ENCODE assay signal across 8 cellular contexts in genomic region chr14:23321572-23322547, GRCh38. TPM values are rescaled to one million over a fixed set of nuclear protein-coding genes. Genes with fewer than 3 reads are reported as not detected.
DNase-seq lines count a peak whose midpoint lies in the region; ATAC-seq and TF ChIP-seq lines count a peak whose summit lies in the region.

No MANE protein-coding gene starts in this region.

- BruUV-seq in OCI-LY7 (replicated peaks; lab: Mats Ljungman, UMichigan): no TSS peak

- no peak overlapping the region for H2AFZ ChIP-seq in OCI-LY7 (ENCODE audit: low read length)

- peak; percentile 5 for ATAC-seq in HG02973 (IDR thresholded peaks at IDR 0.05; ENCODE audit: unreplicated experiment)

- CTCF ChIA-PET in OCI-LY7 (lab: Charles Lee; ENCODE audit: unreplicated experiment): interaction anchor here (0.5 to 2.0 kb wide), 9 partner anchors 11 to 662 kb away, joined by 3 to 9 read pairs (median 4); partner anchors contain the start of genes ACIN1, HOMEZ and PPP1R3E

- no peak for TF ChIP-seq POLR2A in ovary (IDR thresholded peaks at IDR 0.05)

- intact Hi-C loops in OCI-LY7 (cut with micrococcal nuclease; ENCODE audit: unreplicated experiment) (loop anchor here (1.0 to 5.0 kb wide), 5 partner anchors 15 to 235 kb away; partner anchors contain the start of genes BCL2L2, NGDN and THTPA), ovary (cut with DNase I) (loop anchor here (2.0 to 10.0 kb wide), 5 partner anchors 19 to 243 kb away; partner anchors contain the start of genes NGDN (in 3 of the 4), PPP1R3E (in 2 of the 4), AP1G2 (in 1 of the 4) and THTPA (in 1 of the 4))

- peak overlapping the region; percentile 70 for H3K4me2 ChIP-seq in OCI-LY7 (ENCODE audit: low read length)

- H3K79me2 ChIP-seq in OCI-LY7 (ENCODE audit: insufficient read depth, low read depth, low read length): peaks cover 23% of the 10 kb centered on the region

- TF ChIP-seq CTCF in OCI-LY7 (conservative IDR thresholded peaks at IDR 0.05; ENCODE audit: low read length) (no peak), ovary (IDR thresholded peaks at IDR 0.05) (no peak)

- 1% methylated on average over 23 to 64 of the region's 64 CpGs for WGBS in ovary, 3 donors

- no peaks in the 10 kb centered on the region for H3K27me3 ChIP-seq in ovary

- peak overlapping the region; percentile 99 for H3K4me3 ChIP-seq in OCI-LY7 (ENCODE audit: low read depth, low read length, poor library complexity, severe bottlenecking)
- peak overlapping the region; percentile 81 for H3K4me3 ChIP-seq in ovary

- POLR2A ChIA-PET in OCI-LY7 (lab: Charles Lee): interaction anchor here (0.5 to 5.7 kb wide), 20 partner anchors 11 to 939 kb away, joined by 3 to 122 read pairs (median 4); partner anchors contain the start of genes ACIN1, BCL2L2, C14orf119 and PPP1R3E

- TF ChIP-seq EP300 in ovary (IDR thresholded peaks at IDR 0.05): no peak

- H4K20me1 ChIP-seq in OCI-LY7 (ENCODE audit: insufficient read depth, low read length): peaks cover 13% of the 10 kb centered on the region; the same call in 1 of the 2 replicates

- H3K36me3 ChIP-seq in OCI-LY7 (ENCODE audit: insufficient read depth, low read length) (peaks cover 49% of the 10 kb centered on the region), ovary (no peaks in the 10 kb centered on the region)

- H3K4me1 ChIP-seq in OCI-LY7 (ENCODE audit: insufficient read depth, low read length, poor library complexity, severe bottlenecking) (peaks cover 27% of the 10 kb centered on the region), ovary (ENCODE audit: insufficient read depth) (peaks cover 10% of the 10 kb centered on the region)

- no peaks in the 10 kb centered on the region for H3K9me2 ChIP-seq in OCI-LY7 (ENCODE audit: insufficient read depth, low read length)

- peak; percentile 62 for DNase-seq in NCI-H1092 treated with DMSO at 0.1 percent for 48 hours (lab: John Stamatoyannopoulos, UW)
- no peak for DNase-seq in NCI-H1092 (lab: John Stamatoyannopoulos, UW)
- peak; percentile 51 for DNase-seq in OCI-LY7 (ENCODE audit: low spot score)
- peak; percentile 31 for DNase-seq in activated effector memory CD4-positive, alpha-beta T cell treated with Interleukin-2 at 50 U/mL for 16 hours
- DNase-seq in glomerular visceral epithelial cell (ENCODE audit: extremely low spot score): peak; percentile 58
- peak in 1 of 5 donors; percentile 70 for DNase-seq in ovary
- DNase-seq in NCI-H1930 (lab: John Stamatoyannopoulos, UW): no peak

- H3K9me3 ChIP-seq in OCI-LY7 (ENCODE audit: low read length) (no peaks in the 10 kb centered on the region), ovary (no peaks in the 10 kb centered on the region)

- H3K27ac ChIP-seq in OCI-LY7 (ENCODE audit: low read depth, low read length, poor library complexity, severe bottlenecking): peak overlapping the region; percentile 58
- H3K27ac ChIP-seq in ovary: peak overlapping the region; percentile 67 to 76

RNA-seq across cellular contexts. Expression of gene PABPN1, which starts 0.6 kb away (rescaled TPM):
- total RNA-seq in OCI-LY7 (2014; rRNA removed; shearing (Covaris generic)): 120 and 167 TPM in 2 replicates
- total RNA-seq in OCI-LY7 (2022) (314 and 319 TPM in 2 replicates), ovary (100 to 1,000 TPM in 5 of 7 donors, 10 to 100 TPM in 2; 37.2 to 164 (median 136) TPM)
- 100 to 1,000 TPM in 1 of 2 donors, 10 to 100 TPM in 1; 93.4 to 117 TPM for polyA plus RNA-seq in ovary

RNA-seq across cellular contexts. Expression of gene BCL2L2, which starts 15.2 kb away (rescaled TPM):
- 7.2 and 8.6 TPM in 2 replicates for total RNA-seq in OCI-LY7 (2014; rRNA removed; shearing (Covaris generic))
- 17.4 and 18.0 TPM in 2 replicates for total RNA-seq in OCI-LY7 (2022)
- total RNA-seq in ovary: 10 to 100 TPM; 17.0 to 38.7 (median 29.1) TPM
- polyA plus RNA-seq in ovary: 10 to 100 TPM; 31.7 to 36.0 TPM

RNA-seq across cellular contexts. Expression of gene PPP1R3E, which starts 19.2 kb away (rescaled TPM):
- total RNA-seq in OCI-LY7 (2014; rRNA removed; shearing (Covaris generic)): 24.4 and 31.0 TPM in 2 replicates
- total RNA-seq in OCI-LY7 (2022) (95.5 and 102 TPM in 2 replicates), ovary (10 to 100 TPM in 5 of 7 donors, 1 to 10 TPM in 2; 6.8 to 26.4 (median 21.2) TPM)
- polyA plus RNA-seq in ovary: 10 to 100 TPM; 10.7 to 17.3 TPM

RNA-seq across cellular contexts. Expression of gene SLC22A17, which starts 30.8 kb away (rescaled TPM):
- not detected in 2 replicates for total RNA-seq in OCI-LY7 (2014; rRNA removed; shearing (Covaris generic))
- not detected in 2 replicates for total RNA-seq in OCI-LY7 (2022)
- total RNA-seq in ovary: 10 to 100 TPM; 25.0 to 48.0 (median 38.5) TPM
- polyA plus RNA-seq in ovary: 10 to 100 TPM in 1 of 2 donors, 1 to 10 TPM in 1; 8.9 to 32.7 TPM

RNA-seq across cellular contexts. Expression of gene HOMEZ, which starts 35.9 kb away (rescaled TPM):
- 6.3 and 7.1 TPM in 2 replicates for total RNA-seq in OCI-LY7 (2014; rRNA removed; shearing (Covaris generic))
- 16.5 and 17.2 TPM in 2 replicates for total RNA-seq in OCI-LY7 (2022)
- 10 to 100 TPM in 5 of 7 donors, 1 to 10 TPM in 2; 5.9 to 22.8 (median 13.4) TPM for total RNA-seq in ovary
- polyA plus RNA-seq in ovary: 10 to 100 TPM in 1 of 2 donors, 1 to 10 TPM in 1; 7.6 to 23.7 TPM

Comparison
In these comparisons a context has a peak if more than half of its experiments do, and no peak if none do; other contexts are left out.
1. DNase-seq: peak in NCI-H1092 treated with DMSO at 0.1 percent for 48 hours (single experiment), OCI-LY7 (single experiment), activated effector memory CD4-positive, alpha-beta T cell treated with Interleukin-2 at 50 U/mL for 16 hours (single experiment) and glomerular visceral epithelial cell (single experiment); none in NCI-H1092 (single experiment) and NCI-H1930 (0 of 2).